2 cellular contexts compared by ENCODE assay signal in genomic region chr17:63534816-63535455, GRCh38.
TF ChIP-seq lines count a peak whose summit lies in the region.

No MANE protein-coding gene starts in this region.

TF ChIP-seq in SK-N-SH, 30 proteins besides CTCF, POLR2A, EP300 and RAD21 (continued from another document):
- TF ChIP-seq ZBTB33 (IDR thresholded peaks at IDR 0.05; ENCODE audit: borderline replicate concordance, low read depth) (no peak), YY1 (IDR thresholded peaks at IDR 0.05; ENCODE audit: low read depth) (no peak), TAF1 (IDR thresholded peaks at IDR 0.05; ENCODE audit: borderline replicate concordance, low read depth, low read length) (no peak), PBX3 (IDR thresholded peaks at IDR 0.05) (no peak), USF2 (IDR thresholded peaks at IDR 0.05; ENCODE audit: borderline replicate concordance, low read depth, low read length) (no peak)
TF ChIP-seq in SK-N-SH: peak in this region for 0.

TF ChIP-seq in SK-N-SH treated with all-trans-retinoic acid at 6 μM for 48 hours, 23 proteins besides CTCF, POLR2A, EP300 and RAD21 (continued from another document):
- no peak for TF ChIP-seq POU6F1 (CRISPR knock-in tag; IDR thresholded peaks at IDR 0.05; ENCODE audit: borderline replicate concordance, low read depth)
- no peak for TF ChIP-seq ZNF70 (CRISPR knock-in tag; IDR thresholded peaks at IDR 0.05)
- no peak for TF ChIP-seq TOX (CRISPR knock-in tag; IDR thresholded peaks at IDR 0.05; ENCODE audit: borderline replicate concordance)
- TF ChIP-seq ZC3H10 (CRISPR knock-in tag; IDR thresholded peaks at IDR 0.05) = no peak
- no peak for TF ChIP-seq TCF4 (CRISPR knock-in tag; IDR thresholded peaks at IDR 0.05; ENCODE audit: borderline replicate concordance)
- no peak for TF ChIP-seq ZNF565 (CRISPR knock-in tag; conservative IDR thresholded peaks at IDR 0.05; ENCODE audit: low read depth)
- TF ChIP-seq OSR1 (CRISPR knock-in tag; IDR thresholded peaks at IDR 0.05) = no peak
- no peak for TF ChIP-seq TSHZ2 (CRISPR knock-in tag; IDR thresholded peaks at IDR 0.05)
- TF ChIP-seq SNAI2 (CRISPR knock-in tag; IDR thresholded peaks at IDR 0.05) = no peak
- no peak for TF ChIP-seq CSRNP3 (CRISPR knock-in tag; IDR thresholded peaks at IDR 0.05)
- no peak for TF ChIP-seq GLIS3 (CRISPR knock-in tag; IDR thresholded peaks at IDR 0.05)
- no peak for TF ChIP-seq ESRRG (CRISPR knock-in tag; IDR thresholded peaks at IDR 0.05)
- no peak for TF ChIP-seq PPARA (CRISPR knock-in tag; IDR thresholded peaks at IDR 0.05; ENCODE audit: borderline replicate concordance)
TF ChIP-seq in SK-N-SH treated with all-trans-retinoic acid at 6 μM for 48 hours: peak in this region for 0.
